ENCODE assay signal across 15 cellular contexts in the genomic region with DNA sequence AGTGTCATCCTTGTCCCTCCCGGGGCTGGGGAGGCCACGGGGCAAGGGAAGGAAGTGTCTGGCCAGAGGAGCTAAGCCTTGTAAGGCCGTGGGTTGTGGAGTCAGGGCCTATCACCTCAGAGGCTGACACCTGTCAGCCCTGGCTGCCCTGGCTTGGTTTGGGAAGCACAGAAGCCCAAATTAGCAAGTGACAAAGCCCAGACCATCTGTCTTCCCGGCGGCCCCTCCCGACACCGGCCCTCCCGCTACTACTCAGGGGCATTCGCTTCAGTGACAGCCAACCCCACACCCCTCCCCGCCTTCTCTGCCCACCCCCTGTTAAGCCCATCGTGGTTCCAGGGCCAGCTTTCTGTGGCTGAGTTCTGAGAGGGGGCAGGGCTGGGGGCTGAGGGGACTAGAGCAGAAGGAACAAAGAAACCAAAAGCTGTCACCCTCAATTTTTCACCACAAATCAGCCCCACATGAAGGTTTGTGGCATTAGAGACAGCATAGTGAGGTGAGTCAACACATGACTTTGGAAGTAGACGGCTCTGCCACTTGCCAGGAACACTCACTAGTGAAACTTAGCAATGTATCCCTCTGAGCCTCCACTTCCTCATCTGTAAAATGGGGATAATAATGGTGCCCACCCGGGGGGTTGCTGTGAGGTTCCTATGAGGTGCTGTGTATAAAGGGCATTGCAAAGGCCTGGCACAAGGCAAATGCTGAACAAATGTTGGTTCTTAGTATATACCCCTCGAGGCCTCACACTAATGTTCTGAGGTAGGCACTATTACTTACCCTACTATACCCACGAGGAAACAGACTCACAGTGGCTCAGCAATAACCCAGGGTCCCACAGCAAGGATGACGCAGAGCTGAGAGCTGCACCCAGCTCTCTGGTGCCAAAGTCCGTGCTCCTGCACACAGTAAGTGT. TPM values are rescaled to one million over a fixed set of nuclear protein-coding genes. Genes with fewer than 3 reads are reported as not detected.
A peak's percentile ranks its signal among the peaks of the same experiment; 100 is the strongest.
DNase-seq lines count a peak whose midpoint lies in the region; ATAC-seq lines count a peak whose summit lies in the region.
"Had no signal": no experiment of that assay in that cellular context is flagged by ENCODE, and none has a peak within 500 bp of the region (broad histone marks: within the 10 kb centered on the region; RNA-seq: fewer than 3 reads in every experiment).

No MANE protein-coding gene starts in this region.

- H3K4me1 Mint-ChIP-seq in activated naive CD4-positive, alpha-beta T cell treated with anti-CD3 and anti-CD28 coated beads, Interleukin-2, amount 10 ng/mL, durations not matched to agents 7 days and 5 days = peaks cover 3% of the 10 kb centered on the region
- H3K4me1 Mint-ChIP-seq in activated naive CD4-positive, alpha-beta T cell treated with anti-CD3 and anti-CD28 coated beads for 36 hours (ENCODE audit: low read depth) = no peaks in the 10 kb centered on the region
- peaks cover 14% of the 10 kb centered on the region for H3K4me1 Mint-ChIP-seq in stimulated activated naive CD8-positive, alpha-beta T cell treated with anti-CD3 and anti-CD28 coated beads, Interleukin-15, amount 100 ng/mL, for 72 hours
- H3K4me1 Mint-ChIP-seq: activated B cell treated with CpG ODN at 0.5 μM for 24 hours had no signal

- H3K9me3 Mint-ChIP-seq in activated naive CD4-positive, alpha-beta T cell treated with anti-CD3 and anti-CD28 coated beads, Interleukin-2, amount 10 ng/mL, durations not matched to agents 7 days and 5 days = no peaks in the 10 kb centered on the region
- no peaks in the 10 kb centered on the region for H3K9me3 Mint-ChIP-seq in activated naive CD4-positive, alpha-beta T cell treated with anti-CD3 and anti-CD28 coated beads for 36 hours
- H3K9me3 Mint-ChIP-seq in stimulated activated naive CD8-positive, alpha-beta T cell treated with anti-CD3 and anti-CD28 coated beads, Interleukin-15, amount 100 ng/mL, for 72 hours = no peaks in the 10 kb centered on the region
- H3K9me3 Mint-ChIP-seq: activated B cell treated with CpG ODN at 0.5 μM for 24 hours; activated T-helper 1 cell treated with anti-CD3 and anti-CD28 coated beads, Interleukin-12 subunit alpha, Interleukin-12 subunit beta, Interleukin-2, Interleukin-4 antibody, amounts not matched to agents 30 ng/mL and 10 ng/mL and 1 ng/mL, durations not matched to agents 14 hours and 24 hours and 36 hours; memory B cell had no signal

- no peak overlapping the region for H3K4me3 Mint-ChIP-seq in activated naive CD4-positive, alpha-beta T cell treated with anti-CD3 and anti-CD28 coated beads, Interleukin-2, amount 10 ng/mL, durations not matched to agents 7 days and 5 days
- H3K4me3 Mint-ChIP-seq in activated naive CD4-positive, alpha-beta T cell treated with anti-CD3 and anti-CD28 coated beads for 36 hours = no peak overlapping the region
- no peak overlapping the region for H3K4me3 Mint-ChIP-seq in stimulated activated naive CD8-positive, alpha-beta T cell treated with anti-CD3 and anti-CD28 coated beads, Interleukin-15, amount 100 ng/mL, for 72 hours
- H3K4me3 Mint-ChIP-seq: activated B cell treated with CpG ODN at 0.5 μM for 24 hours; activated T-helper 1 cell treated with anti-CD3 and anti-CD28 coated beads, Interleukin-12 subunit alpha, Interleukin-12 subunit beta, Interleukin-2, Interleukin-4 antibody, amounts not matched to agents 30 ng/mL and 10 ng/mL and 1 ng/mL, durations not matched to agents 14 hours and 24 hours and 36 hours; memory B cell had no signal

- H3K27ac Mint-ChIP-seq in activated naive CD4-positive, alpha-beta T cell treated with anti-CD3 and anti-CD28 coated beads, Interleukin-2, amount 10 ng/mL, durations not matched to agents 7 days and 5 days = no peak overlapping the region
- no peak overlapping the region for H3K27ac Mint-ChIP-seq in activated naive CD4-positive, alpha-beta T cell treated with anti-CD3 and anti-CD28 coated beads for 36 hours
- no peak overlapping the region for H3K27ac Mint-ChIP-seq in stimulated activated naive CD8-positive, alpha-beta T cell treated with anti-CD3 and anti-CD28 coated beads, Interleukin-15, amount 100 ng/mL, for 72 hours
- H3K27ac Mint-ChIP-seq: activated B cell treated with CpG ODN at 0.5 μM for 24 hours; activated T-helper 1 cell treated with anti-CD3 and anti-CD28 coated beads, Interleukin-12 subunit alpha, Interleukin-12 subunit beta, Interleukin-2, Interleukin-4 antibody, amounts not matched to agents 30 ng/mL and 10 ng/mL and 1 ng/mL, durations not matched to agents 14 hours and 24 hours and 36 hours; memory B cell had no signal

- ATAC-seq in left cardiac atrium (peak; percentile 58 to 85), left lobe of liver (no peak)
- ATAC-seq in stimulated activated naive CD8-positive, alpha-beta T cell treated with anti-CD3 and anti-CD28 coated beads, Interleukin-15, amount 100 ng/mL, for 72 hours = peak; percentile 80

- CTCF ChIA-PET in activated naive CD4-positive, alpha-beta T cell treated with anti-CD3 and anti-CD28 coated beads, Interleukin-2, amount 10 ng/mL, durations not matched to agents 7 days and 5 days (lab: Charles Lee) = interaction anchor here (1.7 kb wide), 1 partner anchor 9 kb away, joined by 10 read pairs; no protein-coding TSS in a partner anchor
- CTCF ChIA-PET in activated naive CD4-positive, alpha-beta T cell treated with anti-CD3 and anti-CD28 coated beads for 36 hours (lab: Charles Lee) = no interaction called here

- intact Hi-C loops in activated naive CD4-positive, alpha-beta T cell treated with anti-CD3 and anti-CD28 coated beads for 36 hours (cut with micrococcal nuclease) = no loop called here
- intact Hi-C loops in left cardiac atrium (cut with DNase I) = no loop called here

- H3K27me3 Mint-ChIP-seq in activated naive CD4-positive, alpha-beta T cell treated with anti-CD3 and anti-CD28 coated beads, Interleukin-2, amount 10 ng/mL, durations not matched to agents 7 days and 5 days = peaks cover 46% of the 10 kb centered on the region
- peaks cover 4% of the 10 kb centered on the region for H3K27me3 Mint-ChIP-seq in activated naive CD4-positive, alpha-beta T cell treated with anti-CD3 and anti-CD28 coated beads for 36 hours (ENCODE audit: low read depth)
- peaks cover 33% of the 10 kb centered on the region for H3K27me3 Mint-ChIP-seq in stimulated activated naive CD8-positive, alpha-beta T cell treated with anti-CD3 and anti-CD28 coated beads, Interleukin-15, amount 100 ng/mL, for 72 hours

- peak; percentile 32 for DNase-seq in activated naive CD4-positive, alpha-beta T cell treated with anti-CD3 and anti-CD28 coated beads, Interleukin-2, amount 10 ng/mL, durations not matched to agents 7 days and 5 days
- no peak for DNase-seq in activated naive CD4-positive, alpha-beta T cell treated with anti-CD3 and anti-CD28 coated beads for 36 hours
- DNase-seq in SW480 (ENCODE audit: low spot score) (peak; percentile 39), left cardiac atrium (peak; percentile 40), left lobe of liver (ENCODE audit: low spot score) (no peak), GOT3 (lab: John Stamatoyannopoulos, UW) (no peak), HK-2 (ENCODE audit: unreplicated experiment) (no peak)
- DNase-seq in stimulated activated naive CD8-positive, alpha-beta T cell treated with anti-CD3 and anti-CD28 coated beads, Interleukin-15, amount 100 ng/mL, for 72 hours = peak in 1 of 2 donors; percentile 30
- DNase-seq: activated B cell treated with CpG ODN at 0.5 μM for 24 hours; occipital lobe; stimulated activated CD4-positive, alpha-beta T cell treated with anti-CD3 and anti-CD28 coated beads, Interleukin-15, amount 100 ng/mL, for 24 hours; testis had no signal

- H3K36me3 Mint-ChIP-seq in activated naive CD4-positive, alpha-beta T cell treated with anti-CD3 and anti-CD28 coated beads, Interleukin-2, amount 10 ng/mL, durations not matched to agents 7 days and 5 days = no peaks in the 10 kb centered on the region
- no peaks in the 10 kb centered on the region for H3K36me3 Mint-ChIP-seq in activated naive CD4-positive, alpha-beta T cell treated with anti-CD3 and anti-CD28 coated beads for 36 hours (ENCODE audit: low read depth)
- H3K36me3 Mint-ChIP-seq: memory B cell had no signal

RNA-seq across cellular contexts. Expression of a gene that starts 5.1 kb away (rescaled TPM):
- not detected for total RNA-seq in activated naive CD4-positive, alpha-beta T cell treated with anti-CD3 and anti-CD28 coated beads for 36 hours
- total RNA-seq in left cardiac atrium (10 to 100 TPM in 1 of 2 donors, 1 to 10 TPM in 1; 6.4 to 31.5 TPM), left lobe of liver (not detected)
- total RNA-seq: activated B cell treated with CpG ODN at 0.5 μM for 24 hours; activated T-helper 1 cell treated with anti-CD3 and anti-CD28 coated beads, Interleukin-12 subunit alpha, Interleukin-12 subunit beta, Interleukin-2, Interleukin-4 antibody, amounts not matched to agents 30 ng/mL and 10 ng/mL and 1 ng/mL, durations not matched to agents 14 hours and 24 hours and 36 hours; occipital lobe had no signal

RNA-seq across cellular contexts. Expression of a gene that starts 27.5 kb away (rescaled TPM):
- total RNA-seq in activated naive CD4-positive, alpha-beta T cell treated with anti-CD3 and anti-CD28 coated beads for 36 hours = not detected
- 1 to 10 TPM; 1.3 to 1.4 TPM for total RNA-seq in left cardiac atrium
- 27.8 TPM for total RNA-seq in left lobe of liver
- total RNA-seq: activated B cell treated with CpG ODN at 0.5 μM for 24 hours; activated T-helper 1 cell treated with anti-CD3 and anti-CD28 coated beads, Interleukin-12 subunit alpha, Interleukin-12 subunit beta, Interleukin-2, Interleukin-4 antibody, amounts not matched to agents 30 ng/mL and 10 ng/mL and 1 ng/mL, durations not matched to agents 14 hours and 24 hours and 36 hours; occipital lobe; OCI-LY7 had no signal

RNA-seq across cellular contexts. Expression of a gene that starts 42.3 kb away (rescaled TPM):
- 10 to 100 TPM; 19.5 TPM for total RNA-seq in activated naive CD4-positive, alpha-beta T cell treated with anti-CD3 and anti-CD28 coated beads for 36 hours
- total RNA-seq in left cardiac atrium (10 to 100 TPM; 39.9 to 48.5 TPM), left lobe of liver (1.8 TPM)
- total RNA-seq: OCI-LY7 had no signal

RNA-seq across cellular contexts. Expression of a gene that starts 49.2 kb away (rescaled TPM):
- not detected for total RNA-seq in activated naive CD4-positive, alpha-beta T cell treated with anti-CD3 and anti-CD28 coated beads for 36 hours
- total RNA-seq in left cardiac atrium (1,000 to 10,000 TPM; 4,860 to 5,317 TPM), left lobe of liver (0.33 TPM)
- total RNA-seq: activated B cell treated with CpG ODN at 0.5 μM for 24 hours; activated T-helper 1 cell treated with anti-CD3 and anti-CD28 coated beads, Interleukin-12 subunit alpha, Interleukin-12 subunit beta, Interleukin-2, Interleukin-4 antibody, amounts not matched to agents 30 ng/mL and 10 ng/mL and 1 ng/mL, durations not matched to agents 14 hours and 24 hours and 36 hours; occipital lobe; OCI-LY7 had no signal

Comparison
In these comparisons a context has a peak if more than half of its experiments do, and no peak if none do; other contexts are left out.
1. DNase-seq: peak in activated naive CD4-positive, alpha-beta T cell treated with anti-CD3 and anti-CD28 coated beads, Interleukin-2, amount 10 ng/mL, durations not matched to agents 7 days and 5 days (single experiment), SW480 (single experiment) and left cardiac atrium (single experiment); none in activated naive CD4-positive, alpha-beta T cell treated with anti-CD3 and anti-CD28 coated beads for 36 hours (single experiment), left lobe of liver (single experiment), GOT3 (single experiment) and HK-2 (single experiment).
2. RNA of a gene that starts 27.5 kb away (total RNA-seq): 27.8 TPM in left lobe of liver (single experiment); 1.3 to 1.4 TPM in left cardiac atrium and not detected in activated naive CD4-positive, alpha-beta T cell treated with anti-CD3 and anti-CD28 coated beads for 36 hours; every median in the first group is over 10 times any median in the second.